10 cellular contexts compared by ENCODE assay signal in the genomic region with DNA sequence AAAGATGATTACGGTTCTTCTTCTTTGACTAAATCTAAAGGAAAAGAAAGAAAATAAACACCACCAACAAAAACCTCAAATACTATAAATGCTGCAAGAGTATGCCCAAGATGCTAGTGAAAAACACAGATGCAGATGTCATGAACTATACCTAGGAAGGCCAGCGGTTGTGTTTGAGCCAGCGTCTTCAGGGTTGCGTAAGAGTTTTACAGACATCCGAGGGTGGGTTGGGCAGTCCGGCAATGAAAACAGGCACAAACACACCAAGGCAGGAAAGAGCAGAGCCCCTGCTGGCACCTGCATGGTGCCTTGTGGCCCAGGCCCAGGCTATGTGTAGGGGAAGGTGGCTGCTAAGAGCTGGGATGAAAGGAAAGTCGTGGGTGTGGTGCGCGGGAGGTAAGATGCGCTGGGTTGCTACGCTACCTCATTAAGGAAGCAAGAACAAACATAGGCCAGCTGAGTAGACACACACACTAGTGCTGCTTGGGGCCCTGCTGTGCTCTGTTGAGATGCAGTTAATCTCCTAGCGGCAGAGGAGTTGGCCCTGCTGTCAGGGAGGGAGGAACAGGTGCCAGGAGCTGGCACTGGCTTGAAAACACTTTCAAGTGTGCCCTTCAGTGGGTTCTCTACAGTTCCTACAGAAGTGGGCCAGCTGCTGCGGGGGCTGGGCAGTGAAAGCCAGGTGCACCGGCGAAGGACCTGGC.
DNase-seq lines count a peak whose midpoint lies in the region; ATAC-seq lines count a peak whose summit lies in the region.
"Had no signal": no experiment of that assay in that cellular context is flagged by ENCODE, and none has a peak within 500 bp of the region (broad histone marks: within the 10 kb centered on the region; RNA-seq: fewer than 3 reads in every experiment).

No MANE protein-coding gene starts in this region.

- DNase-seq in NCI-H1105 (lab: John Stamatoyannopoulos, UW) (peak; percentile 98), NCI-H2196 treated with DMSO at 0.1 percent for 48 hours (lab: John Stamatoyannopoulos, UW; ENCODE audit: unreplicated experiment) (peak; percentile 96), Right ventricle myocardium superior (peak; percentile 78), sciatic nerve (ENCODE audit: low spot score) (no peak), COLO829 (ENCODE audit: low spot score) (no peak)
- DNase-seq in stimulated activated CD4-positive, alpha-beta T cell treated with anti-CD3 and anti-CD28 coated beads, Interleukin-15, amount 100 ng/mL, for 24 hours: no peak
- DNase-seq: naive thymus-derived CD8-positive, alpha-beta T cell; stimulated activated CD8-positive, alpha-beta memory T cell treated with anti-CD3 and anti-CD28 coated beads, Interleukin-4, amount 100 ng/mL, for 48 hours had no signal

- peak; percentile 95 for ATAC-seq in Right ventricle myocardium superior (ENCODE audit: poor library complexity)
- peak; percentile 38 for ATAC-seq in sciatic nerve
- ATAC-seq in HG03108 (IDR thresholded peaks at IDR 0.05; ENCODE audit: unreplicated experiment): no peak
- ATAC-seq: GM12878; naive thymus-derived CD8-positive, alpha-beta T cell had no signal

- intact Hi-C loops in Right ventricle myocardium superior (cut with DNase I): loop anchor here (10.0 kb wide), 1 partner anchor 127 kb away; no protein-coding TSS in a partner anchor
- intact Hi-C loops in sciatic nerve (cut with DNase I): no loop called here

Comparison
In these comparisons a context has a peak if more than half of its experiments do, and no peak if none do; other contexts are left out.
1. DNase-seq: peak in NCI-H1105 (single experiment), NCI-H2196 treated with DMSO at 0.1 percent for 48 hours (single experiment) and Right ventricle myocardium superior (single experiment); none in sciatic nerve (single experiment), COLO829 (single experiment) and stimulated activated CD4-positive, alpha-beta T cell treated with anti-CD3 and anti-CD28 coated beads, Interleukin-15, amount 100 ng/mL, for 24 hours (single experiment).